Comparison of ENCODE assay signal across 20 cellular contexts in genomic region chr5:10073705-10074104, GRCh38.
"Had no signal": no experiment of that assay in that cellular context is flagged by ENCODE, and none has a peak within 500 bp of the region (broad histone marks: within the 10 kb centered on the region; RNA-seq: fewer than 3 reads in every experiment).

No MANE protein-coding gene starts in this region.

- H3K36me3 ChIP-seq: esophagus muscularis mucosa, heart right ventricle, ovary, right lobe of liver, tibial nerve had no signal

- H3K27ac ChIP-seq: esophagus muscularis mucosa, foreskin keratinocyte, heart right ventricle, ovary, right lobe of liver, tibial nerve had no signal

- H3K27me3 ChIP-seq: foreskin keratinocyte, ovary, right lobe of liver, tibial nerve had no signal

- H3K4me3 ChIP-seq: esophagus muscularis mucosa, heart right ventricle, ovary, right lobe of liver, tibial nerve had no signal

- H3K4me1 ChIP-seq: esophagus muscularis mucosa, foreskin keratinocyte, heart right ventricle, right lobe of liver had no signal

- H3K9me3 ChIP-seq: esophagus muscularis mucosa, heart right ventricle, ovary, right lobe of liver had no signal

- ATAC-seq: activated CD8-positive, alpha-beta memory T cell treated with anti-CD3 and anti-CD28 coated beads, Interleukin-2, amount 10 ng/mL, durations not matched to agents 7 days and 5 days; activated CD8-positive, alpha-beta T cell treated with anti-CD3 and anti-CD28 coated beads, Interleukin-2, amount 10 ng/mL, durations not matched to agents 7 days and 5 days; activated naive CD8-positive, alpha-beta T cell treated with anti-CD3 and anti-CD28 coated beads, Interleukin-2, amount 50 U/mL, for 24 hours; foreskin keratinocyte; heart right ventricle; naive thymus-derived CD4-positive, alpha-beta T cell; right lobe of liver had no signal

- DNase-seq: activated B cell treated with CpG ODN at 0.5 μM for 24 hours; activated CD4-positive, alpha-beta T cell treated with anti-CD3 and anti-CD28 coated beads, Interleukin-2, amount 50 U/mL, for 1 hour; activated CD8-positive, alpha-beta memory T cell treated with anti-CD3 and anti-CD28 coated beads, Interleukin-2, amount 10 ng/mL, durations not matched to agents 7 days and 5 days; activated CD8-positive, alpha-beta T cell treated with anti-CD3 and anti-CD28 coated beads, Interleukin-2, amount 10 ng/mL, durations not matched to agents 7 days and 5 days; activated naive CD8-positive, alpha-beta T cell treated with anti-CD3 and anti-CD28 coated beads, Interleukin-2, amount 50 U/mL, for 24 hours; activated T-cell treated with anti-CD3 and anti-CD28 coated beads, Interleukin-2, amount 50 U/mL, for 48 hours; amygdala; central memory CD4-positive, alpha-beta T cell; dermis blood vessel endothelial cell; effector CD4-positive, alpha-beta T cell; foreskin keratinocyte; heart right ventricle; midbrain; naive thymus-derived CD4-positive, alpha-beta T cell; ovary; right lobe of liver; stimulated activated CD4-positive, alpha-beta T cell treated with anti-CD3 and anti-CD28 coated beads, Interleukin-2, amount 100 ng/mL, for 48 hours; stimulated activated naive CD4-positive, alpha-beta T cell treated with Interleukin-2 at 50 U/mL for 16 hours had no signal
